Comparison of ENCODE assay signal across 17 cellular contexts in the genomic region with DNA sequence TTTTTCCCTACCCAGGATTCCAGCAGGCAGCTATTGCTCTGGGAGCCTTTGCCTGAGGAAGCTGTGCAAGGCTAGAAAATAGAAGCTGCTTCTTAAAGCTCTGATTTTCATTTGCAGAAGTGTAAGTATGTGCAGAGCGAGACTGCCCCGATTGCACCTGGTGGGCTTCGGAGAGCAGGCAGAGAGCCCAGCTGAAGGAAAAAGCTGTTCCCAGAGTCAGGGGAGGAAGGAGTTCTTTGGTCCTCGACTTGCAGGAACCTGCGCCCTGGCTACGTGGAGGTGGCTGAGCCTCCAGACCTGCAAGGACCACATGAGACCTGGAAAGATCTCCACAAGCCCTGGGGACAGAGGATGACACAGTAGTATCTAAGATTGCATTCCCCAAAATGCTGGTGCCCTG.
A peak's percentile ranks its signal among the peaks of the same experiment; 100 is the strongest.
DNase-seq lines count a peak whose midpoint lies in the region; ATAC-seq and TF ChIP-seq lines count a peak whose summit lies in the region.
"Had no signal": no experiment of that assay in that cellular context is flagged by ENCODE, and none has a peak within 500 bp of the region (broad histone marks: within the 10 kb centered on the region; RNA-seq: fewer than 3 reads in every experiment).

No MANE protein-coding gene starts in this region.

- TF ChIP-seq CTCF in H9 (conservative IDR thresholded peaks at IDR 0.05) (no peak), endodermal cell (conservative IDR thresholded peaks at IDR 0.05) (peak; percentile 41), neural progenitor cell (IDR thresholded peaks at IDR 0.05) (peak; percentile 24), dorsolateral prefrontal cortex (IDR thresholded peaks at IDR 0.05 in 54 of 56, conservative IDR thresholded peaks at IDR 0.05 in 2 of 56; ENCODE audit: low read depth in 1 of 56, partially characterized antibody in 56 of 56) (no peak), body of pancreas (IDR thresholded peaks at IDR 0.05) (no peak)

- H3K36me3 Mint-ChIP-seq in H9 (ENCODE audit: insufficient read depth in 1 of 3, low read depth in 3 of 3), result no peaks in the 10 kb centered on the region
- H3K36me3 Mint-ChIP-seq in endodermal cell (ENCODE audit: low read depth), result no peaks in the 10 kb centered on the region
- H3K36me3 Mint-ChIP-seq in neural progenitor cell, result no peaks in the 10 kb centered on the region
- H3K36me3 Mint-ChIP-seq: CD4-positive, alpha-beta memory T cell had no signal

- H4K5ac ChIP-seq in H9 (ENCODE audit: insufficient read length, low read depth, low read length), result no peak overlapping the region

- H2BK120ac ChIP-seq in H9 (ENCODE audit: low read depth, low read length, poor library complexity, severe bottlenecking), result no peak overlapping the region

- H3K4me2 ChIP-seq in H9 (ENCODE audit: insufficient read depth, insufficient read length, low read length), result no peak overlapping the region
- H3K4me2 ChIP-seq in neural progenitor cell, result peak overlapping the region; percentile 16

- no peaks in the 10 kb centered on the region for H4K20me1 ChIP-seq in H9 (ENCODE audit: control insufficient read depth, insufficient read depth, insufficient read length)
- H4K20me1 ChIP-seq in neural progenitor cell (ENCODE audit: low read depth), result no peaks in the 10 kb centered on the region

- H3K23ac ChIP-seq in H9 (ENCODE audit: insufficient read length, low read depth, low read length), result no peak overlapping the region

- H3T11ph ChIP-seq in H9 (ENCODE audit: low read length), result no peak overlapping the region

- no peaks in the 10 kb centered on the region for H3K79me1 ChIP-seq in H9 (ENCODE audit: insufficient read depth, low read depth, low read length, poor library complexity, severe bottlenecking)

- peaks cover 14% of the 10 kb centered on the region for H3K4me1 ChIP-seq in H9 (ENCODE audit: insufficient read depth, low read length)
- peaks cover 11% of the 10 kb centered on the region for H3K4me1 ChIP-seq in endodermal cell (ENCODE audit: control insufficient read depth, insufficient read depth, low read length)
- peaks cover 84% of the 10 kb centered on the region for H3K4me1 ChIP-seq in neural progenitor cell
- no peaks in the 10 kb centered on the region for H3K4me1 ChIP-seq in body of pancreas

- H3K9me3 Mint-ChIP-seq in H9 (no peaks in the 10 kb centered on the region; a peak in 2 of 5 replicates), endodermal cell (no peaks in the 10 kb centered on the region), neural progenitor cell (no peaks in the 10 kb centered on the region)
- H3K9me3 Mint-ChIP-seq: CD4-positive, alpha-beta memory T cell had no signal

- H3K4me3 Mint-ChIP-seq in H9, result no peak overlapping the region
- no peak overlapping the region for H3K4me3 Mint-ChIP-seq in endodermal cell
- no peak overlapping the region for H3K4me3 Mint-ChIP-seq in neural progenitor cell
- H3K4me3 Mint-ChIP-seq: CD4-positive, alpha-beta memory T cell had no signal

- H3K27ac Mint-ChIP-seq in H9 (peak overlapping the region in 2 of 3 experiments; percentile 18; a peak in 1 of 7 replicates), endodermal cell (no peak overlapping the region), neural progenitor cell (peak overlapping the region; percentile 21)
- H3K27ac Mint-ChIP-seq: CD4-positive, alpha-beta memory T cell had no signal

- WGBS in H9 (ENCODE audit: extremely low coverage, insufficient read length, low lambda C conversion rate), result no CpG with 5 or more reads among the region's 6 CpGs
- WGBS in endodermal cell (ENCODE audit: insufficient coverage in 1 of 2, insufficient read length in 1 of 2), 2 experiments, result 66 to 75% methylated on average over 5 to 6 of the region's 6 CpGs
- WGBS in body of pancreas, 2 donors, result 67 to 76% methylated on average over 6 of the region's 6 CpGs

- H2BK15ac ChIP-seq in H9 (ENCODE audit: low read depth, low read length), result no peak overlapping the region

- H3K36me3 ChIP-seq in endodermal cell (ENCODE audit: control insufficient read depth, insufficient read depth, low read length) (no peaks in the 10 kb centered on the region), neural progenitor cell (no peaks in the 10 kb centered on the region), body of pancreas (replicated peaks in 1 of 2; ENCODE audit: insufficient read depth in 1 of 2, low read depth in 2 of 2) (no peaks in the 10 kb centered on the region)

- no peak overlapping the region for H4K91ac ChIP-seq in H9 (ENCODE audit: insufficient read length, low read depth, low read length)

- H2AFZ ChIP-seq in H9 (ENCODE audit: low read length) (no peak overlapping the region), neural progenitor cell (replicated peaks) (peak overlapping the region; percentile 76)
- H2AFZ ChIP-seq: GM23248 had no signal

- H3K27ac ChIP-seq in H9 (ENCODE audit: insufficient read length, low read depth, low read length) (no peak overlapping the region), endodermal cell (ENCODE audit: low read depth, low read length) (no peak overlapping the region), neural progenitor cell (peak overlapping the region; percentile 90), dorsolateral prefrontal cortex (no peak overlapping the region), body of pancreas (no peak overlapping the region)
- H3K27ac ChIP-seq: GM23248 had no signal

- no peak overlapping the region for H3K56ac ChIP-seq in H9 (ENCODE audit: insufficient read length, low read depth, low read length)

- H3K27me3 ChIP-seq in H9 (ENCODE audit: insufficient read depth, low read length), result peaks cover 12% of the 10 kb centered on the region; the same call in 1 of the 2 replicates
- H3K27me3 ChIP-seq in endodermal cell (ENCODE audit: control insufficient read depth, insufficient read depth, low read length, poor library complexity, severe bottlenecking), result peaks cover 46% of the 10 kb centered on the region
- H3K27me3 ChIP-seq in neural progenitor cell, result no peaks in the 10 kb centered on the region
- peaks cover 0 to 7% (median 0%) of the 10 kb centered on the region in 45 donors for H3K27me3 ChIP-seq in dorsolateral prefrontal cortex
- peaks cover 0 to 2% of the 10 kb centered on the region in 2 donors for H3K27me3 ChIP-seq in body of pancreas

- H3K9ac ChIP-seq in H9 (ENCODE audit: extremely low read depth, insufficient read length, low read length), result no peak overlapping the region
- H3K9ac ChIP-seq in endodermal cell (ENCODE audit: extremely low read depth, low read length, poor library complexity, severe bottlenecking), result no peak overlapping the region
- no peak overlapping the region for H3K9ac ChIP-seq in neural progenitor cell
- H3K9ac ChIP-seq: GM23248 had no signal

- no peak overlapping the region for H2AK5ac ChIP-seq in H9 (ENCODE audit: insufficient read length, low read length)

- peaks cover 13% of the 10 kb centered on the region for H3K27me3 Mint-ChIP-seq in H9 (ENCODE audit: low read depth)
- H3K27me3 Mint-ChIP-seq in endodermal cell (ENCODE audit: insufficient read depth), result peaks cover 51% of the 10 kb centered on the region
- peaks cover 7% of the 10 kb centered on the region for H3K27me3 Mint-ChIP-seq in neural progenitor cell (ENCODE audit: insufficient read depth, low read depth)
- H3K27me3 Mint-ChIP-seq: CD4-positive, alpha-beta memory T cell had no signal

- H3K79me2 ChIP-seq in H9 (ENCODE audit: insufficient read depth, low read length) (no peaks in the 10 kb centered on the region), neural progenitor cell (ENCODE audit: low read depth) (no peaks in the 10 kb centered on the region)

- peaks cover 55% of the 10 kb centered on the region for H3F3A ChIP-seq in neural progenitor cell (ENCODE audit: low read depth)

- H3K18ac ChIP-seq in H9 (ENCODE audit: insufficient read length, low read depth, low read length), result no peak overlapping the region

- H2BK5ac ChIP-seq in H9 (ENCODE audit: insufficient read length, low read length), result no peak overlapping the region

- TF ChIP-seq POLR2A in body of pancreas (IDR thresholded peaks at IDR 0.05), result no peak

- DNase-seq in H9 (peak; percentile 41), endodermal cell (peak; percentile 68), neural progenitor cell (ENCODE audit: low spot score) (peak; percentile 51), DMS 273 (lab: John Stamatoyannopoulos, UW; ENCODE audit: unreplicated experiment) (no peak), cardiac septum (ENCODE audit: low spot score) (no peak), dorsolateral prefrontal cortex (no peak), body of pancreas (no peak)
- DNase-seq: C1 segment of cervical spinal cord; Calu3; CD4-positive, alpha-beta memory T cell; COR-L47; DMS153; DND-41; GDM1; GM23248; HCEC 1CT had no signal

- no peak overlapping the region for H4K8ac ChIP-seq in H9 (replicated peaks; ENCODE audit: insufficient read length, low read depth, low read length)

- H2BK20ac ChIP-seq in H9 (ENCODE audit: low read depth, low read length, poor library complexity, severe bottlenecking), result no peak overlapping the region

- H3K23me2 ChIP-seq in H9 (ENCODE audit: insufficient read length, low read depth, low read length, poor library complexity, severe bottlenecking), result no peaks in the 10 kb centered on the region

- H3K4me1 Mint-ChIP-seq in H9, result peaks cover 46 to 52% of the 10 kb centered on the region in 2 experiments
- peaks cover 53% of the 10 kb centered on the region for H3K4me1 Mint-ChIP-seq in endodermal cell
- peaks cover 48% of the 10 kb centered on the region for H3K4me1 Mint-ChIP-seq in neural progenitor cell
- H3K4me1 Mint-ChIP-seq: CD4-positive, alpha-beta memory T cell had no signal

- H3K4ac ChIP-seq in H9 (ENCODE audit: low read depth, low read length), result no peak overlapping the region

- H3K14ac ChIP-seq in H9 (ENCODE audit: insufficient read depth, low read length), result no peak overlapping the region

- H3K4me3 ChIP-seq in endodermal cell (ENCODE audit: low read length) (no peak overlapping the region), neural progenitor cell (no peak overlapping the region), dorsolateral prefrontal cortex (no peak overlapping the region), body of pancreas (no peak overlapping the region)
- H3K4me3 ChIP-seq: GM12878, GM23248 had no signal

- ATAC-seq in body of pancreas, result no peak
- ATAC-seq: GM12878 had no signal

- no peaks in the 10 kb centered on the region for H3K9me3 ChIP-seq in H9 (ENCODE audit: control insufficient read depth, low read depth, low read length)
- no peaks in the 10 kb centered on the region for H3K9me3 ChIP-seq in endodermal cell (ENCODE audit: control insufficient read depth, low read length)
- H3K9me3 ChIP-seq in neural progenitor cell (ENCODE audit: low read depth), result no peaks in the 10 kb centered on the region
- no peaks in the 10 kb centered on the region for H3K9me3 ChIP-seq in body of pancreas

- intact Hi-C loops in cardiac septum (cut with DNase I), result no loop called here
- intact Hi-C loops in dorsolateral prefrontal cortex (cut with DNase I), result no loop called here
- intact Hi-C loops in body of pancreas (cut with DNase I), result no loop called here

- no peak overlapping the region for H2BK12ac ChIP-seq in H9 (ENCODE audit: insufficient read length, low read depth, low read length)

Comparison
In these comparisons a context has a peak if more than half of its experiments do, and no peak if none do; other contexts are left out.
1. DNase-seq: peak in H9 (single experiment), endodermal cell (single experiment) and neural progenitor cell (single experiment); none in DMS 273 (single experiment), cardiac septum (single experiment), dorsolateral prefrontal cortex (0 of 10) and body of pancreas (0 of 4).
2. CTCF ChIP-seq: peak in endodermal cell (single experiment) and neural progenitor cell (single experiment); none in H9 (single experiment), dorsolateral prefrontal cortex (0 of 56) and body of pancreas (0 of 7).